In the genomic region with DNA sequence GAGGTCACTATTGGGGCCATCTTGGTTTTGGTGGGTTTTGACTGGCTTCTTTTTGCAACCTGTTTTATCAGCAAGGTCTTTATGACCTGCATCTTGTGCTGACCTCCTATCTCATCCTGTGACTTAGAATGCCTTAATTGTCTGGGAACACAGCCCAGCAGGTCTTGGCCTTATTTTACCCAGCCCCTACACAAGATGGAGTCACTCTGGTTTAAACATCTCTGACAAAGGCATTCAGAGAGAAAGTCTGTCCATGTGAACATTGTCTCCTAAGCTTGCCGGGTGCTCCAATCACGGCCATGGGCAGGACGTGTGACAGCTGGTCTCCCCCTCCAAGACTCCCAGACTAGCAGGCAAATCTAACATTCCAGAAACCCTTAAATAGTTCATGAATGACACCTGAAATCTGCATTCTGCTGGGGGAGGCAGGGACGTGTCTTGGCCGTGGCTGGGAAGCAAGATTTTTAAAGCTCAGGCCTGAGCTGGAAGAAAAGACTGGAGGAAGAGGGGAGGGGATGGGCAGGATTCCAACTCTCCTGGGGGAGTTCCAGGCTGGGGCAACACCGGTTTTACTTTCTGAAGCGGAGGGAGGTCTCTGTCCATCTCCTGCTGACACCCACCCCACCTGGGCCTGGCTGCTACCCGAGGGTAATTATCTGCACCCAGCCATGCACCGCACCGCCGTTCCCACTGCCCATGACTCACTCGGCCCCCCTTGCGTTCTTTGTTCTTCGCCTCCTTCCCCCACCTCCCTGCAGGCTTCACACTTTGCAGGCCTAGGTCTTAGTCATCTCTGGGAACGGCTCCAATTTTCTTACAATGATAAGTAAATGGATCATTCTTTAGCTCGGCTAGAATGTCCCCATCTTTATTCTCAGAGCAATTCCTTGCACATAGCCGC, we compare ENCODE assay signal across 1 cellular context.
A peak's percentile ranks its signal among the peaks of the same experiment; 100 is the strongest.
TF ChIP-seq lines count a peak whose summit lies in the region.

No MANE protein-coding gene starts in this region.

TF ChIP-seq in IMR-90, 13 proteins besides CTCF, POLR2A, EP300 and RAD21 (continued from another document):
- TF ChIP-seq MAZ (IDR thresholded peaks at IDR 0.05; ENCODE audit: borderline replicate concordance, low read depth, low read length) (peak; percentile 68; the same call in 1 of the 2 replicates), MAFK (IDR thresholded peaks at IDR 0.05; ENCODE audit: low read depth, low read length) (no peak), FOS (IDR thresholded peaks at IDR 0.05; ENCODE audit: low read depth, low read length) (peak; percentile 41; the same call in 1 of the 2 replicates)
